In the genomic region with DNA sequence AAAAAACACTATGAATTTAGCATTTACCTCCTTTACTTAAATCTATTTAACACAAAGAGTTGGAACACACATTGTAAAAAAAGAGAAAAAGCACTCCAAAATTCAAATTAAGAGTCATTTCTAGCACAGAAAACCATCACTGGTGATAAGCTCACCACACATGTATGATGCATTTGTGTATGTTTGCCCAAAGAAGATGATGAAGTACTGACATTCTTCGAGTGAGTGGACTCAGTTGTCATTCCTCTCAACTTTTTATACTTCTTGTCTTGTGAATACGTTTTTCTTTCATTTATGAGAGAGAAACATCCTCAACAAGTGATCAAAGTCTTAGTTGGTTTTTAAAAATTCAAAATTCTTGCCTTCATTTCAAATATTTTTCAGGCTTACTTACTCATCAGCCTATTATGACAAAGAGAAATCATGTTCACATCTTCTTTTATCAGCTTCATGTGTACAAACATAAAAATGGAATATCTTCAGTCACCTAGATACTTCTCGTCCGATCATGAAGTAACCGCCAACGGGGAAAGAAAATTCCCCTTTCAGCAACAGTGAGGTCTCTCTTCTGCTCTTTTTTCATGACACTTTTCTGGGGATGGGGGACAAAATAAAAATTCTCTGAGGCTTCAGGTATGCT, we compare ENCODE assay signal across 8 cellular contexts. TPM values are rescaled to one million over a fixed set of nuclear protein-coding genes. Genes with fewer than 3 reads are reported as not detected.
DNase-seq lines count a peak whose midpoint lies in the region; ATAC-seq and TF ChIP-seq lines count a peak whose summit lies in the region.

No MANE protein-coding gene starts in this region.

- no peaks in the 10 kb centered on the region for H3K27me3 ChIP-seq in HUES64 (ENCODE audit: insufficient read depth, low read length)

- TF ChIP-seq CTCF in AG10803 (conservative IDR thresholded peaks at IDR 0.05; ENCODE audit: low read length): no peak
- no peak for TF ChIP-seq CTCF in choroid plexus epithelial cell (conservative IDR thresholded peaks at IDR 0.05; ENCODE audit: low read depth, low read length)

- H3K27me3 Mint-ChIP-seq in naive B cell: peaks cover 0 to 19% (median 5%) of the 10 kb centered on the region in 3 donors

- H3K4me1 ChIP-seq in HUES64 (ENCODE audit: insufficient read depth, low read length): peaks cover 15% of the 10 kb centered on the region

- peak overlapping the region in 7 of 8 donors; percentile 82 to 97 (median 92) for H3K4me3 Mint-ChIP-seq in naive B cell

- peaks cover 13 to 28% (median 20%) of the 10 kb centered on the region in 3 donors for H3K4me1 Mint-ChIP-seq in naive B cell

- DNase-seq in AG10803 (ENCODE audit: low read depth): no peak
- DNase-seq in choroid plexus epithelial cell (ENCODE audit: low read depth): peak; percentile 33
- peak; percentile 5 for DNase-seq in naive B cell
- DNase-seq in NCI-H1105 (lab: John Stamatoyannopoulos, UW): no peak
- no peak for DNase-seq in activated CD8-positive, alpha-beta memory T cell treated with anti-CD3 and anti-CD28 coated beads, Interleukin-2, amount 50 U/mL, for 4 hours
- DNase-seq in stimulated activated CD8-positive, alpha-beta memory T cell treated with anti-CD3 and anti-CD28 coated beads, Interleukin-4, amount 100 ng/mL, for 48 hours: no peak
- no peak for DNase-seq in SHP77 treated with DMSO at 0.1 percent for 48 hours (lab: John Stamatoyannopoulos, UW)

- peak overlapping the region; percentile 75; the same call in 1 of the 2 replicates for H3K9ac ChIP-seq in HUES64 (ENCODE audit: low read depth, low read length)

- peak overlapping the region; percentile 87 for H3K4me3 ChIP-seq in AG10803 (ENCODE audit: low read length)
- H3K4me3 ChIP-seq in HUES64 (ENCODE audit: low read length): peak overlapping the region; percentile 85
- peak overlapping the region; percentile 90 for H3K4me3 ChIP-seq in choroid plexus epithelial cell (ENCODE audit: low read depth, low read length)

- H3K36me3 ChIP-seq in HUES64 (ENCODE audit: insufficient read depth, low read length): peaks cover 18% of the 10 kb centered on the region; the same call in 1 of the 2 replicates

- WGBS in HUES64: 34% methylated on average over 4 of the region's 6 CpGs

- no peak overlapping the region for H3K27ac ChIP-seq in HUES64 (ENCODE audit: low read depth, low read length)

- no peaks in the 10 kb centered on the region for H3K9me3 Mint-ChIP-seq in naive B cell

- no peaks in the 10 kb centered on the region for H3K9me3 ChIP-seq in HUES64 (ENCODE audit: insufficient read depth, low read depth, low read length)

- H3K36me3 Mint-ChIP-seq in naive B cell: no peaks in the 10 kb centered on the region

- peak overlapping the region in 1 of 6 donors; percentile 15 for H3K27ac Mint-ChIP-seq in naive B cell

- no peak for ATAC-seq in naive B cell (ENCODE audit: low read depth in 2 of 2)

RNA-seq across cellular contexts. Expression of a gene that starts 1.5 kb away (rescaled TPM):
- 8.6 TPM for polyA plus RNA-seq in HUES64 (2013, experiment 1 of 2)
- polyA plus RNA-seq in HUES64 (2013, experiment 2 of 2): 10.8 TPM
- under 1 TPM in 5 of 6 donors, not detected in 1; 0.11 to 0.45 (median 0.13) TPM for polyA plus RNA-seq in naive B cell (ENCODE audit: low read depth in 6 of 6)

Comparison
In these comparisons a context has a peak if more than half of its experiments do, and no peak if none do; other contexts are left out.
1. DNase-seq: peak in choroid plexus epithelial cell (single experiment) and naive B cell (single experiment); none in AG10803 (single experiment), NCI-H1105 (single experiment), activated CD8-positive, alpha-beta memory T cell treated with anti-CD3 and anti-CD28 coated beads, Interleukin-2, amount 50 U/mL, for 4 hours (single experiment), stimulated activated CD8-positive, alpha-beta memory T cell treated with anti-CD3 and anti-CD28 coated beads, Interleukin-4, amount 100 ng/mL, for 48 hours (single experiment) and SHP77 treated with DMSO at 0.1 percent for 48 hours (single experiment).
2. Peak in every context shown above with its lines, with median percentiles within 50 percentile points of each other: H3K4me3 ChIP-seq.